8 cellular contexts compared by ENCODE assay signal in the genomic region with DNA sequence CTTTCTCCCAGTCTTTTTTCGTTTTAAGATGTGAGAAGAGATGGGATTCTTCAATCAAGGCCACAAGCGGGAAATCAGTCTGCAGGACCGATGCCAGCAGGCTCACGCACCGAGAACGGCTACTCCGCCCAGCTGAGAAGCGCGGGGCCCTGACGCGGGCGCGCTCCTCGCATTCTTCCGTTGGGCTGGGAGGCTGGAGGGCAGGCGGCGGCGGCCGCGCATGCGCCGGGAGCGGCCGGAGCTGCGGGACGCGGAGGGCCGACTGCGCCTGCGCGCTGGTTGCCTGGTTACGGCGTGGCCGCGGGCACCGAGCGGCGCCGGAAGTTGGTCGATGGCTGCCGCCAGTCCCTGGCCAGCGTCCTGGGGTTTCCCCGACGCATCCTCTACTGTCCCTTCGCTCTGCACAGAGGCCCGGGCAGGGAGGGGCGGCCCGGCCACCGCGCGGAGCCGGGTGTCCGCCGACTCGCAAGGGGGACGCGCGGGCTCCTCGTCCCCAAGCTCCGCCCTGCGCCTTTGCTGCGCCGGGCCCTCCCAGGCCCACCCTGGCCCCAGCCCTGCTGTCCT. TPM values are rescaled to one million over a fixed set of nuclear protein-coding genes. Genes with fewer than 3 reads are reported as not detected.
DNase-seq lines count a peak whose midpoint lies in the region; ATAC-seq and TF ChIP-seq lines count a peak whose summit lies in the region.

No MANE protein-coding gene starts in this region.

- H3K4me1 ChIP-seq in ovary (ENCODE audit: insufficient read depth) (peaks cover 10% of the 10 kb centered on the region), thymus (ENCODE audit: control insufficient read depth, insufficient read depth, low read length) (peaks cover 16% of the 10 kb centered on the region)

- H3K4me3 ChIP-seq in NB4 (ENCODE audit: low read depth, low read length) (peak overlapping the region; percentile 73), ovary (peak overlapping the region; percentile 62), thymus (ENCODE audit: low read length) (peak overlapping the region; percentile 92)

- H3K36me3 ChIP-seq in ovary (no peaks in the 10 kb centered on the region), thymus (ENCODE audit: control insufficient read depth, insufficient read depth) (peaks cover 4% of the 10 kb centered on the region)

- no peak for TF ChIP-seq CTCF in NB4 (IDR thresholded peaks at IDR 0.05; ENCODE audit: low read depth, low read length)
- TF ChIP-seq CTCF in ovary (IDR thresholded peaks at IDR 0.05): no peak

- H3K27me3 ChIP-seq in ovary (no peaks in the 10 kb centered on the region), thymus (ENCODE audit: control insufficient read depth, insufficient read depth) (no peaks in the 10 kb centered on the region)

- peak overlapping the region; percentile 96 for H3K4me3 Mint-ChIP-seq in activated naive CD8-positive, alpha-beta T cell

- DNase-seq in NB4 (ENCODE audit: low read depth) (peak; percentile 82), head of caudate nucleus (peak; percentile 64 to 97 (median 92)), ovary (peak; percentile 92 to 97 (median 95))

- intact Hi-C loops in head of caudate nucleus (cut with DNase I) (no loop called here), ovary (cut with DNase I) (loop anchor here in 1 of 4 donors (10.0 kb wide), 1 partner anchor 61 kb away; a partner anchor contains a TSS)

- TF ChIP-seq POLR2A in GM10847 (IDR thresholded peaks at IDR 0.05; ENCODE audit: extremely low read depth, insufficient read length): peak; percentile 45
- peak; percentile 78 for TF ChIP-seq POLR2A in NB4 (IDR thresholded peaks at IDR 0.05; ENCODE audit: extremely low read depth, insufficient read length)
- TF ChIP-seq POLR2A in ovary (IDR thresholded peaks at IDR 0.05): peak; percentile 38

- no peaks in the 10 kb centered on the region for H3K9me3 Mint-ChIP-seq in activated naive CD8-positive, alpha-beta T cell (ENCODE audit: low read depth)

- ATAC-seq in HG02588 (IDR thresholded peaks at IDR 0.05; ENCODE audit: unreplicated experiment) (peak; percentile 52), SK-N-SH treated with all-trans-retinoic acid at 6 μM for 48 hours (peak; percentile 53)

- 1 to 2% (median 1%) methylated on average over 29 to 63 of the region's 63 CpGs for WGBS in ovary, 3 donors
- WGBS in thymus: under 1% methylated on average over 63 of the region's 63 CpGs

- H3K9me3 ChIP-seq in ovary (no peaks in the 10 kb centered on the region), thymus (ENCODE audit: control insufficient read depth) (no peaks in the 10 kb centered on the region)

- H3K27me3 Mint-ChIP-seq in activated naive CD8-positive, alpha-beta T cell: no peaks in the 10 kb centered on the region

- H3K27ac Mint-ChIP-seq in activated naive CD8-positive, alpha-beta T cell: peak overlapping the region; percentile 90

- peak overlapping the region; percentile 84 to 100 for H3K27ac ChIP-seq in ovary
- peak overlapping the region; percentile 96 for H3K27ac ChIP-seq in thymus (ENCODE audit: low read depth)

- peaks cover 32% of the 10 kb centered on the region for H3K4me1 Mint-ChIP-seq in activated naive CD8-positive, alpha-beta T cell (ENCODE audit: low read depth)

- no peaks in the 10 kb centered on the region for H3K36me3 Mint-ChIP-seq in activated naive CD8-positive, alpha-beta T cell

- peak; percentile 18 for TF ChIP-seq EP300 in ovary (IDR thresholded peaks at IDR 0.05)

TF ChIP-seq in SK-N-SH treated with all-trans-retinoic acid at 6 μM for 48 hours, 23 proteins besides CTCF, POLR2A, EP300 and RAD21:
- no peak for TF ChIP-seq ARNTL (CRISPR knock-in tag; IDR thresholded peaks at IDR 0.05; ENCODE audit: borderline replicate concordance, low read depth)
- no peak for TF ChIP-seq ZFP30 (CRISPR knock-in tag; IDR thresholded peaks at IDR 0.05)

RNA-seq across cellular contexts. Expression of a gene that starts 0.8 kb away (rescaled TPM):
- total RNA-seq in ovary: 10 to 100 TPM; 30.0 to 61.4 (median 50.2) TPM
- polyA plus RNA-seq in ovary (10 to 100 TPM; 27.6 to 37.2 TPM), thymus (89.7 TPM)

RNA-seq across cellular contexts. Expression of a gene that starts 44.0 kb away (rescaled TPM):
- total RNA-seq in ovary: 10 to 100 TPM; 11.0 to 18.5 (median 15.4) TPM
- polyA plus RNA-seq in ovary (1 to 10 TPM; 3.4 to 9.7 TPM), thymus (17.5 TPM)

Comparison
In these comparisons a context has a peak if more than half of its experiments do, and no peak if none do; other contexts are left out.
1. Peak in every context shown above with its lines: DNase-seq, ATAC-seq, H3K4me3 ChIP-seq and H3K27ac ChIP-seq.